In the genomic region with DNA sequence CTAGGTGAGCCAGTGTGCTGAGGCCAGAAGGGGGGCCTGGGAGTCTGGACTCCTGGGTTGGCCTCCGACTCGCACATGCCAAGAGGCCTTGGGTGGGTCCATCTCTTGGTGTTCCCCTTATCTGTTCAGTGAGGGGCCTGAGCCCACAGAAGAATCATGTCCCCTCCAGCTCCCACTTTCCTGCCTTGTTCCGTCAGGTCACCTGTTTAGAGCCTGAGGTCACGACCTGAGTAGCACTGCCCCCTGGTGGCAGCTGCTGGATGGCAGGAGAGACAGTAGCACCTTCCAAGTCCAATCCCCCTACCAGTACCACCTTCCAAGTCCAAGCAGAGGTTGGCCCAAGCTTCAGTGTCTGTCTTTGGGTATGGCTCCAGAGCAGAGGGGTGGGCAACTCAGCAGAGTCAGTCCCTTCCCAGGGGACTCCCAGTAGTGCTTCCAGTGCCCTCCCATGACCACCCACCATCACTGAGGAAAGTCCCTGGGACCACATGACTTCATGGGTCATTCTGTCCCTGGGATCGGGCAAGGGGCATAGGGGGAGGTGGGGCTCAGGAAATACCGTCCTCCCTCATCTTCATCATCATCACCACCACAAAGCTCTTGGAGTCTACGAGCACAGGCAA, we compare ENCODE assay signal across 2 cellular contexts.
TF ChIP-seq lines count a peak whose summit lies in the region.

No MANE protein-coding gene starts in this region.

TF ChIP-seq in HCT116, 20 proteins besides CTCF, POLR2A, EP300 and RAD21 (continued from another document):
- TF ChIP-seq, protein P1, sequence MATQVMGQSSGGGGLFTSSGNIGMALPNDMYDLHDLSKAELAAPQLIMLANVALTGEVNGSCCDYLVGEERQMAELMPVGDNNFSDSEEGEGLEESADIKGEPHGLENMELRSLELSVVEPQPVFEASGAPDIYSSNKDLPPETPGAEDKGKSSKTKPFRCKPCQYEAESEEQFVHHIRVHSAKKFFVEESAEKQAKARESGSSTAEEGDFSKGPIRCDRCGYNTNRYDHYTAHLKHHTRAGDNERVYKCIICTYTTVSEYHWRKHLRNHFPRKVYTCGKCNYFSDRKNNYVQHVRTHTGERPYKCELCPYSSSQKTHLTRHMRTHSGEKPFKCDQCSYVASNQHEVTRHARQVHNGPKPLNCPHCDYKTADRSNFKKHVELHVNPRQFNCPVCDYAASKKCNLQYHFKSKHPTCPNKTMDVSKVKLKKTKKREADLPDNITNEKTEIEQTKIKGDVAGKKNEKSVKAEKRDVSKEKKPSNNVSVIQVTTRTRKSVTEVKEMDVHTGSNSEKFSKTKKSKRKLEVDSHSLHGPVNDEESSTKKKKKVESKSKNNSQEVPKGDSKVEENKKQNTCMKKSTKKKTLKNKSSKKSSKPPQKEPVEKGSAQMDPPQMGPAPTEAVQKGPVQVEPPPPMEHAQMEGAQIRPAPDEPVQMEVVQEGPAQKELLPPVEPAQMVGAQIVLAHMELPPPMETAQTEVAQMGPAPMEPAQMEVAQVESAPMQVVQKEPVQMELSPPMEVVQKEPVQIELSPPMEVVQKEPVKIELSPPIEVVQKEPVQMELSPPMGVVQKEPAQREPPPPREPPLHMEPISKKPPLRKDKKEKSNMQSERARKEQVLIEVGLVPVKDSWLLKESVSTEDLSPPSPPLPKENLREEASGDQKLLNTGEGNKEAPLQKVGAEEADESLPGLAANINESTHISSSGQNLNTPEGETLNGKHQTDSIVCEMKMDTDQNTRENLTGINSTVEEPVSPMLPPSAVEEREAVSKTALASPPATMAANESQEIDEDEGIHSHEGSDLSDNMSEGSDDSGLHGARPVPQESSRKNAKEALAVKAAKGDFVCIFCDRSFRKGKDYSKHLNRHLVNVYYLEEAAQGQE (IDR thresholded peaks at IDR 0.05; ENCODE audit: low read depth) = no peak

TF ChIP-seq in GM12878, 131 proteins besides CTCF, POLR2A, EP300 and RAD21 (continued from another document):
- TF ChIP-seq, protein P2, sequence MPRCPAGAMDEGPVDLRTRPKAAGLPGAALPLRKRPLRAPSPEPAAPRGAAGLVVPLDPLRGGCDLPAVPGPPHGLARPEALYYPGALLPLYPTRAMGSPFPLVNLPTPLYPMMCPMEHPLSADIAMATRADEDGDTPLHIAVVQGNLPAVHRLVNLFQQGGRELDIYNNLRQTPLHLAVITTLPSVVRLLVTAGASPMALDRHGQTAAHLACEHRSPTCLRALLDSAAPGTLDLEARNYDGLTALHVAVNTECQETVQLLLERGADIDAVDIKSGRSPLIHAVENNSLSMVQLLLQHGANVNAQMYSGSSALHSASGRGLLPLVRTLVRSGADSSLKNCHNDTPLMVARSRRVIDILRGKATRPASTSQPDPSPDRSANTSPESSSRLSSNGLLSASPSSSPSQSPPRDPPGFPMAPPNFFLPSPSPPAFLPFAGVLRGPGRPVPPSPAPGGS (IDR thresholded peaks at IDR 0.05; ENCODE audit: borderline replicate concordance, insufficient read depth, low read depth, low read length, poor library complexity, severe bottlenecking) = no peak
- peak; percentile 46; the same call in 1 of the 2 replicates for TF ChIP-seq NR2C1 (IDR thresholded peaks at IDR 0.05)
- peak; percentile 97 for TF ChIP-seq NR2F1 (conservative IDR thresholded peaks at IDR 0.05)
- no peak for TF ChIP-seq NFXL1 (IDR thresholded peaks at IDR 0.05; ENCODE audit: borderline replicate concordance)
- TF ChIP-seq SMC3 (IDR thresholded peaks at IDR 0.05; ENCODE audit: borderline replicate concordance, low read length) = peak; percentile 38; the same call in 1 of the 2 replicates
- TF ChIP-seq, protein P3, sequence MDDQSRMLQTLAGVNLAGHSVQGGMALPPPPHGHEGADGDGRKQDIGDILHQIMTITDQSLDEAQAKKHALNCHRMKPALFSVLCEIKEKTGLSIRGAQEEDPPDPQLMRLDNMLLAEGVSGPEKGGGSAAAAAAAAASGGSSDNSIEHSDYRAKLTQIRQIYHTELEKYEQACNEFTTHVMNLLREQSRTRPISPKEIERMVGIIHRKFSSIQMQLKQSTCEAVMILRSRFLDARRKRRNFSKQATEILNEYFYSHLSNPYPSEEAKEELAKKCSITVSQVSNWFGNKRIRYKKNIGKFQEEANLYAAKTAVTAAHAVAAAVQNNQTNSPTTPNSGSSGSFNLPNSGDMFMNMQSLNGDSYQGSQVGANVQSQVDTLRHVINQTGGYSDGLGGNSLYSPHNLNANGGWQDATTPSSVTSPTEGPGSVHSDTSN (IDR thresholded peaks at IDR 0.05; ENCODE audit: insufficient replicate concordance, low read depth, low read length) = no peak
- no peak for TF ChIP-seq ZNF217 (IDR thresholded peaks at IDR 0.05)
- no peak for TF ChIP-seq FOS (IDR thresholded peaks at IDR 0.05; ENCODE audit: borderline replicate concordance, extremely low read depth, insufficient read length)
